In genomic region chr11:66643745-66644437, GRCh38 we compare ENCODE assay signal across 8 cellular contexts. TPM values are rescaled to one million over a fixed set of nuclear protein-coding genes. Genes with fewer than 3 reads are reported as not detected.
A peak's percentile ranks its signal among the peaks of the same experiment; 100 is the strongest.
DNase-seq lines count a peak whose midpoint lies in the region; ATAC-seq and TF ChIP-seq lines count a peak whose summit lies in the region.
"Had no signal": no experiment of that assay in that cellular context is flagged by ENCODE, and none has a peak within 500 bp of the region (broad histone marks: within the 10 kb centered on the region; RNA-seq: fewer than 3 reads in every experiment).

No MANE protein-coding gene starts in this region.

- H3K4me2 ChIP-seq in BLaER1: peak overlapping the region; percentile 27

- H3K4me1 Mint-ChIP-seq in immature natural killer cell: peaks cover 85 to 95% of the 10 kb centered on the region in 2 donors

- no peak for TF ChIP-seq POLR2A in GM18505 (IDR thresholded peaks at IDR 0.05; ENCODE audit: borderline replicate concordance, extremely low read depth, insufficient read depth, insufficient read length)

- H3K36me3 Mint-ChIP-seq in immature natural killer cell: peaks cover 22 to 66% (median 65%) of the 10 kb centered on the region in 3 donors

- H3K4me3 ChIP-seq in BLaER1: no peak overlapping the region
- H3K4me3 ChIP-seq in NT2/D1 (ENCODE audit: insufficient read length, low read depth): no peak overlapping the region

- H3K27me3 ChIP-seq in BLaER1: no peaks in the 10 kb centered on the region
- no peaks in the 10 kb centered on the region for H3K27me3 ChIP-seq in NT2/D1 (ENCODE audit: insufficient read depth, insufficient read length)

- H3K27ac Mint-ChIP-seq in immature natural killer cell: peak overlapping the region in 1 of 6 donors; percentile 42

- H3K36me3 ChIP-seq in BLaER1: peaks cover 96% of the 10 kb centered on the region
- peaks cover 98% of the 10 kb centered on the region for H3K36me3 ChIP-seq in NT2/D1 (ENCODE audit: insufficient read depth, insufficient read length, low read length)

- H3K4me1 ChIP-seq in BLaER1 (peaks cover 61% of the 10 kb centered on the region), NT2/D1 (ENCODE audit: insufficient read depth, insufficient read length) (peaks cover 16% of the 10 kb centered on the region)

- no peaks in the 10 kb centered on the region for H3K9me3 Mint-ChIP-seq in immature natural killer cell
- H3K9me3 Mint-ChIP-seq: naive B cell had no signal

- H3K9ac ChIP-seq in BLaER1 (no peak overlapping the region), NT2/D1 (ENCODE audit: insufficient read length, low read depth) (peak overlapping the region; percentile 37)

- H3K27me3 Mint-ChIP-seq in immature natural killer cell (ENCODE audit: low read depth in 3 of 3): peaks cover 7 to 10% (median 8%) of the 10 kb centered on the region in 3 donors
- H3K27me3 Mint-ChIP-seq: naive B cell had no signal

- no peaks in the 10 kb centered on the region for H3K9me3 ChIP-seq in BLaER1
- H3K9me3 ChIP-seq in NT2/D1 (ENCODE audit: insufficient read depth, low read length): no peaks in the 10 kb centered on the region

- H3K4me3 Mint-ChIP-seq in immature natural killer cell: peak overlapping the region in 3 of 5 donors; percentile 32 to 98 (median 38)
- H3K4me3 Mint-ChIP-seq: CD14-positive monocyte had no signal

- no peak overlapping the region for H3K27ac ChIP-seq in BLaER1

- DNase-seq in NT2/D1 (ENCODE audit: low read depth, low spot score) (no peak), immature natural killer cell (no peak), cortex of kidney (lab: John Stamatoyannopoulos, UW) (no peak)
- DNase-seq: naive B cell had no signal

- ATAC-seq in HG02588 (IDR thresholded peaks at IDR 0.05; ENCODE audit: unreplicated experiment) (no peak), GM18505 (IDR thresholded peaks at IDR 0.05; ENCODE audit: unreplicated experiment) (no peak)

- peaks cover 100% of the 10 kb centered on the region for H4K20me1 ChIP-seq in BLaER1

RNA-seq across cellular contexts. Expression of gene RBM4, which starts 5.4 kb away (rescaled TPM):
- polyA plus RNA-seq in immature natural killer cell: 100 to 1,000 TPM; 251 to 308 (median 255) TPM

RNA-seq across cellular contexts. Expression of gene RBM14, which starts 27.5 kb away (rescaled TPM):
- polyA plus RNA-seq in immature natural killer cell: 10 to 100 TPM; 51.7 to 96.6 (median 73.2) TPM

RNA-seq across cellular contexts. Expression of gene RBM4B, which starts 33.8 kb away (rescaled TPM):
- 10 to 100 TPM in 2 of 3 donors, 1 to 10 TPM in 1; 8.6 to 24.6 (median 16.0) TPM for polyA plus RNA-seq in immature natural killer cell

RNA-seq across cellular contexts. Expression of gene CCS, which starts 50.9 kb away (rescaled TPM):
- polyA plus RNA-seq in immature natural killer cell: 10 to 100 TPM; 34.3 to 52.8 (median 41.7) TPM

RNA-seq across cellular contexts. Expression of gene CCDC87, which starts 51.0 kb away (rescaled TPM):
- polyA plus RNA-seq in immature natural killer cell: not detected
- polyA plus RNA-seq: CD14-positive monocyte had no signal
